8 cellular contexts compared by ENCODE assay signal in genomic region chr10:30059209-30060107, GRCh38. TPM values are rescaled to one million over a fixed set of nuclear protein-coding genes. Genes with fewer than 3 reads are reported as not detected.
DNase-seq lines count a peak whose midpoint lies in the region; ATAC-seq and TF ChIP-seq lines count a peak whose summit lies in the region.

Gene JCAD (minus strand): TSS chr10:30059586. CDS start chr10:30047812, 11,774 bp downstream.

- H3K4me3 ChIP-seq in astrocyte of the cerebellum (ENCODE audit: low read depth, low read length), result peak within 1 kb of the TSS; percentile 59
- peak within 1 kb of the TSS; percentile 87 for H3K4me3 ChIP-seq in psoas muscle

- no peaks in the 10 kb centered on the region for H3K36me3 ChIP-seq in psoas muscle (ENCODE audit: insufficient read depth in 1 of 2, low read depth in 1 of 2)

- in situ Hi-C loops in astrocyte of the cerebellum (cut with HindIII; ENCODE audit: low sequenced_read_pairs), result no loop called here

- WGBS in psoas muscle, 3 donors, result 4 to 14% (median 9%) methylated on average over 18 to 66 of the region's 66 CpGs

- peaks cover 11% of the 10 kb centered on the region for H3K36me3 Mint-ChIP-seq in T-helper 17 cell (ENCODE audit: low read depth)

- TF ChIP-seq CTCF in astrocyte of the cerebellum (IDR thresholded peaks at IDR 0.05; ENCODE audit: low read depth, low read length, missing control alignments) (no peak), psoas muscle (IDR thresholded peaks at IDR 0.05) (no peak)

- DNase-seq in GDM1 (lab: John Stamatoyannopoulos, UW) (peak; percentile 44), T-helper 17 cell (peak in 2 of 3 donors; percentile 18), astrocyte of the cerebellum (ENCODE audit: low read depth) (no peak), hepatic stellate cell (ENCODE audit: low spot score) (peak; percentile 70), psoas muscle (peak; percentile 83 to 85), DMS79 treated with DMSO at 0.1 percent for 48 hours (lab: John Stamatoyannopoulos, UW) (no peak), NCI-H2029 (lab: John Stamatoyannopoulos, UW) (no peak)

- H3K27me3 Mint-ChIP-seq in T-helper 17 cell, result peaks cover 83% of the 10 kb centered on the region

- intact Hi-C loops in psoas muscle (cut with DNase I), result loop anchor here in 1 of 2 donors (5.0 kb wide), 1 partner anchor 128 kb away; no protein-coding TSS in a partner anchor

- ATAC-seq in HG02884 (IDR thresholded peaks at IDR 0.05; ENCODE audit: unreplicated experiment), result peak; percentile 90
- peak; percentile 70 for ATAC-seq in T-helper 17 cell
- ATAC-seq in psoas muscle, result peak; percentile 86 to 95 (median 92)

- H3K27ac Mint-ChIP-seq in T-helper 17 cell, result no peak within 1 kb of the TSS

- H3K27me3 ChIP-seq in psoas muscle (ENCODE audit: insufficient read depth in 3 of 3, low read length in 2 of 3), result no peaks in the 10 kb centered on the region

- peak within 1 kb of the TSS; percentile 78 for H3K4me3 Mint-ChIP-seq in T-helper 17 cell

- H3K9me3 ChIP-seq in T-helper 17 cell (ENCODE audit: control insufficient read depth, low read length, poor library complexity, severe bottlenecking) (no peaks in the 10 kb centered on the region), psoas muscle (no peaks in the 10 kb centered on the region)

- peaks cover 6% of the 10 kb centered on the region for H3K4me1 Mint-ChIP-seq in T-helper 17 cell

- H3K27ac ChIP-seq in psoas muscle, result peak within 1 kb of the TSS; percentile 80

- no peaks in the 10 kb centered on the region for H3K4me1 ChIP-seq in psoas muscle

RNA-seq across cellular contexts. Expression of gene JCAD, which starts in this region (rescaled TPM):
- total RNA-seq in T-helper 17 cell, result under 1 TPM in 1 of 2 donors, not detected in 1; 0.23 TPM
- total RNA-seq in psoas muscle, result 10 to 100 TPM; 10.9 to 22.5 (median 14.7) TPM
- 1 to 10 TPM; 4.3 to 4.9 (median 4.7) TPM for polyA plus RNA-seq in psoas muscle

Comparison
In these comparisons a context has a peak if more than half of its experiments do, and no peak if none do; other contexts are left out.
1. RNA of gene JCAD (total RNA-seq): 10.9 to 22.5 TPM in psoas muscle; 0.23 TPM in T-helper 17 cell; every median in the first group is over 4 times any median in the second.
2. Peak in DNase-seq and ATAC-seq in T-helper 17 cell; RNA of the gene not detected or under 1 TPM.
3. DNase-seq: peak in GDM1 (single experiment), hepatic stellate cell (single experiment) and psoas muscle (2 of 2); none in astrocyte of the cerebellum (single experiment), DMS79 treated with DMSO at 0.1 percent for 48 hours (single experiment) and NCI-H2029 (single experiment).
4. Peak in every context shown above with its lines, with median percentiles within 50 percentile points of each other: ATAC-seq.